ENCODE assay signal across 20 cellular contexts in genomic region chr9:134658378-134658955, GRCh38. TPM values are rescaled to one million over a fixed set of nuclear protein-coding genes. Genes with fewer than 3 reads are reported as not detected.
DNase-seq lines count a peak whose midpoint lies in the region; ATAC-seq and TF ChIP-seq lines count a peak whose summit lies in the region.
"Had no signal": no experiment of that assay in that cellular context is flagged by ENCODE, and none has a peak within 500 bp of the region (broad histone marks: within the 10 kb centered on the region; RNA-seq: fewer than 3 reads in every experiment).

No MANE protein-coding gene starts in this region.

- H3K27me3 ChIP-seq in esophagus muscularis mucosa (no peaks in the 10 kb centered on the region), neuronal stem cell (ENCODE audit: control insufficient read depth in 3 of 3, insufficient read depth in 3 of 3, low read depth in 1 of 3, low read length in 3 of 3) (no peaks in the 10 kb centered on the region)
- H3K27me3 ChIP-seq: MG63, ovary had no signal

- no peak for TF ChIP-seq POLR2A in esophagus muscularis mucosa (IDR thresholded peaks at IDR 0.05; ENCODE audit: low read depth)

- H4K91ac ChIP-seq in neuronal stem cell (ENCODE audit: low read depth, low read length, poor library complexity): no peak overlapping the region

- no peak overlapping the region for H2BK120ac ChIP-seq in neuronal stem cell (ENCODE audit: low read depth, low read length)

- H3K4me2 ChIP-seq in neuronal stem cell (ENCODE audit: insufficient read depth, low read length, poor library complexity, severe bottlenecking): no peak overlapping the region
- H3K4me2 ChIP-seq: A549 had no signal

- no peaks in the 10 kb centered on the region for H3K36me3 ChIP-seq in esophagus muscularis mucosa
- no peaks in the 10 kb centered on the region for H3K36me3 ChIP-seq in neuronal stem cell (replicated peaks in 1 of 2; ENCODE audit: control insufficient read depth in 2 of 2, insufficient read depth in 2 of 2, low read length in 2 of 2)
- H3K36me3 ChIP-seq: ovary had no signal

- H2BK15ac ChIP-seq in neuronal stem cell (ENCODE audit: low read length): no peak overlapping the region

- H2AK5ac ChIP-seq in neuronal stem cell (ENCODE audit: low read depth, low read length): peak overlapping the region; percentile 71

- H3K9me3 ChIP-seq in esophagus muscularis mucosa (no peaks in the 10 kb centered on the region), neuronal stem cell (replicated peaks in 1 of 2; ENCODE audit: control insufficient read depth in 2 of 2, insufficient read depth in 1 of 2, low read depth in 1 of 2, low read length in 2 of 2) (peaks cover 4 to 17% of the 10 kb centered on the region in 2 donors)
- H3K9me3 ChIP-seq: MG63, ovary had no signal

- H3K9ac ChIP-seq in neuronal stem cell (ENCODE audit: low read depth, low read length, poor library complexity): no peak overlapping the region

- intact Hi-C loops in left ventricle myocardium superior (cut with micrococcal nuclease): no loop called here
- intact Hi-C loops in Right ventricle myocardium inferior (cut with DNase I): no loop called here
- intact Hi-C loops in esophagus muscularis mucosa (cut with DNase I): no loop called here

- H3K27ac ChIP-seq in esophagus muscularis mucosa (replicated peaks in 1 of 4): peak overlapping the region; percentile 41 to 87 (median 81)
- H3K27ac ChIP-seq in neuronal stem cell (replicated peaks; ENCODE audit: low read length): no peak overlapping the region
- H3K27ac ChIP-seq: C4-2B, ovary had no signal

- no peak overlapping the region for H3K4ac ChIP-seq in neuronal stem cell (ENCODE audit: low read length)

- no peak overlapping the region for H2BK12ac ChIP-seq in neuronal stem cell (ENCODE audit: low read length)

- TF ChIP-seq EP300 in esophagus muscularis mucosa (IDR thresholded peaks at IDR 0.05): no peak

- H3K79me1 ChIP-seq in neuronal stem cell (ENCODE audit: low read depth, low read length): peaks cover 3% of the 10 kb centered on the region

- H3K4me1 ChIP-seq in esophagus muscularis mucosa (peaks cover 38 to 88% (median 86%) of the 10 kb centered on the region in 4 donors), neuronal stem cell (ENCODE audit: control insufficient read depth in 2 of 2, insufficient read depth in 1 of 2, low read depth in 1 of 2, low read length in 2 of 2) (no peaks in the 10 kb centered on the region)

- H3K14ac ChIP-seq in neuronal stem cell (ENCODE audit: low read length): peak overlapping the region; percentile 67

- WGBS in esophagus muscularis mucosa: 46% methylated on average over 10 of the region's 19 CpGs
- no CpG with 5 or more reads among the region's 19 CpGs for WGBS in neuronal stem cell (ENCODE audit: extremely low coverage in 2 of 2, insufficient read length in 2 of 2, insufficient replicate concordance in 1 of 2), 2 donors

- DNase-seq in left ventricle myocardium superior: peak; percentile 25
- DNase-seq in Right ventricle myocardium inferior (ENCODE audit: missing footprints): no peak
- no peak for DNase-seq in esophagus muscularis mucosa (ENCODE audit: extremely low spot score)
- DNase-seq in neuronal stem cell (ENCODE audit: low spot score): no peak
- no peak for DNase-seq in NCI-H1436 treated with DMSO at 0.1 percent for 48 hours (lab: John Stamatoyannopoulos, UW)
- no peak for DNase-seq in Ammon's horn (ENCODE audit: low spot score)
- DNase-seq in HEK293T (ENCODE audit: extremely low spot score): no peak
- DNase-seq: activated CD8-positive, alpha-beta memory T cell treated with anti-CD3 and anti-CD28 coated beads, Interleukin-2, amount 10 ng/mL, durations not matched to agents 7 days and 5 days; central memory CD4-positive, alpha-beta T cell; effector memory CD8-positive, alpha-beta T cell; hypothalamus; MG63; NCI-H2029; NCI-H69; OCI-M1 had no signal

- no peak overlapping the region for H4K8ac ChIP-seq in neuronal stem cell (ENCODE audit: low read depth, low read length)

- TF ChIP-seq CTCF in esophagus muscularis mucosa (IDR thresholded peaks at IDR 0.05): no peak

- peak overlapping the region; percentile 75 for H3K18ac ChIP-seq in neuronal stem cell (ENCODE audit: low read length)

- no peak for ATAC-seq in left ventricle myocardium superior
- no peak for ATAC-seq in Right ventricle myocardium inferior
- ATAC-seq in GM21723 (IDR thresholded peaks at IDR 0.05; ENCODE audit: unreplicated experiment): no peak
- ATAC-seq: A549; activated CD8-positive, alpha-beta memory T cell treated with anti-CD3 and anti-CD28 coated beads, Interleukin-2, amount 10 ng/mL, durations not matched to agents 7 days and 5 days; effector memory CD8-positive, alpha-beta T cell had no signal

- no peak overlapping the region for H3K4me3 ChIP-seq in esophagus muscularis mucosa
- no peak overlapping the region for H3K4me3 ChIP-seq in neuronal stem cell (ENCODE audit: low read length in 2 of 2)
- H3K4me3 ChIP-seq: A549, MG63, ovary, skin epidermis had no signal

- CTCF ChIA-PET in HEK293T (lab: Yijun Ruan, JAX): no interaction called here

- no peak overlapping the region for H3K23ac ChIP-seq in neuronal stem cell (ENCODE audit: low read depth, low read length, poor library complexity)

- H2BK5ac ChIP-seq in neuronal stem cell (ENCODE audit: low read length): no peak overlapping the region

- POLR2A ChIA-PET in HEK293T (lab: Yijun Ruan, JAX): no interaction called here

- H2AFZ ChIP-seq in neuronal stem cell (ENCODE audit: low read length): no peak overlapping the region

TF ChIP-seq in HEK293T, 16 proteins besides CTCF, POLR2A, EP300 and RAD21:
- TF ChIP-seq L3MBTL2 (conservative IDR thresholded peaks at IDR 0.05) (no peak), TARDBP (IDR thresholded peaks at IDR 0.05) (no peak), NFRKB (IDR thresholded peaks at IDR 0.05) (no peak), BHLHE40 (IDR thresholded peaks at IDR 0.05; ENCODE audit: borderline replicate concordance) (no peak), FOXA1 (IDR thresholded peaks at IDR 0.05) (no peak), FOXM1 (IDR thresholded peaks at IDR 0.05; ENCODE audit: borderline replicate concordance) (no peak), HDGF (IDR thresholded peaks at IDR 0.05; ENCODE audit: borderline replicate concordance) (no peak), ARNT (IDR thresholded peaks at IDR 0.05) (no peak), ZNF384 (IDR thresholded peaks at IDR 0.05) (no peak), CTBP1 (IDR thresholded peaks at IDR 0.05; ENCODE audit: borderline replicate concordance) (no peak), PKNOX1 (IDR thresholded peaks at IDR 0.05) (no peak)

RNA-seq across cellular contexts. Expression of gene COL5A1, which starts 16.9 kb away (rescaled TPM):
- 14.8 TPM for total RNA-seq in left ventricle myocardium superior
- 18.7 TPM for total RNA-seq in Right ventricle myocardium inferior
- 10 to 100 TPM; 36.0 to 89.5 (median 56.4) TPM for total RNA-seq in esophagus muscularis mucosa
- 10.1 TPM for polyA plus RNA-seq in neuronal stem cell (2013, experiment 1 of 2)
- 10.2 TPM for polyA plus RNA-seq in neuronal stem cell (2013, experiment 2 of 2)
